Comparison of ENCODE assay signal across 11 cellular contexts in the genomic region with DNA sequence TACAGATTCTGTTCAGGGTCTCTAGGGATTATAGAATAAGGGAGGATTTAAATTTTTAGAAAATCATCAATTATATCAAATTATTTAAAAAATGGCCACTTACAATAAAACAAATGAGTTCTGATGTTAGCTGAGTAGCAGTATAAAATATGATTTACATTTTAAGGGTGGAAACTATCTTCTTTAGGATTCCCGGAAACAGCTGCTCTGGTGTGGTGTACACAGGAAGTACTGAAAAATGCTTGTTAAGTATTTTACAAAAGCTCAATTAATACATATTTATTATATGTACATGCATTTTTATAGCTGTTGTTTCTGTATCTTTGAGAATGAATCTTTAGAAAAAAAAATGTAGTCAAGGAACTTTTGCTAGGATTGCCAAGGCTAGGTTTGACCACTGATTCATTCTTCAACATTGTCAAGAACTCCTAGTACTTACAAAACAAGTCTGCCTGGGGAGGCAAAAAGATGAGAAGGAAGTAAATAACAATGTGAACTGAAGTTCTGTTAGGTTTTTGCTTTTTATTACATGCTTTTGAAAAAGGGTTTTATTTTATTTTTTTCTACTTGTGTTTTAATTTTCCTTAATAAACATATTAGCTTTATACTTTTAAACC. TPM values are rescaled to one million over a fixed set of nuclear protein-coding genes. Genes with fewer than 3 reads are reported as not detected.
DNase-seq lines count a peak whose midpoint lies in the region; ATAC-seq and TF ChIP-seq lines count a peak whose summit lies in the region.
"Had no signal": no experiment of that assay in that cellular context is flagged by ENCODE, and none has a peak within 500 bp of the region (broad histone marks: within the 10 kb centered on the region; RNA-seq: fewer than 3 reads in every experiment).

No MANE protein-coding gene starts in this region.

- peak in 4 of 6 experiments; percentile 5 to 47 (median 34) for DNase-seq in stimulated activated naive CD4-positive, alpha-beta T cell (lab: John Stamatoyannopoulos, UW)
- DNase-seq in stimulated activated naive CD4-positive, alpha-beta T cell treated with Interleukin-2 at 50 U/mL for 16 hours (lab: John Stamatoyannopoulos, UW): no peak
- peak; percentile 30 for DNase-seq in activated CD4-positive, alpha-beta memory T cell treated with anti-CD3 and anti-CD28 coated beads, Interleukin-2, amount 10 ng/mL, durations not matched to agents 7 days and 5 days
- DNase-seq in fibroblast of the aortic adventitia (ENCODE audit: low read depth) (peak; percentile 64), NCI-H2227 treated with DMSO at 0.1 percent for 48 hours (lab: John Stamatoyannopoulos, UW) (no peak), NK-92 (lab: John Stamatoyannopoulos, UW; ENCODE audit: unreplicated experiment) (no peak), inferior parietal cortex (ENCODE audit: extremely low spot score) (no peak)
- DNase-seq: amniotic stem cell, foreskin melanocyte, NCI-H82 had no signal

- H3K4me3 ChIP-seq in fibroblast of the aortic adventitia (ENCODE audit: low read depth, low read length) (no peak overlapping the region), gastroesophageal sphincter (no peak overlapping the region)

- H3K36me3 Mint-ChIP-seq in activated CD4-positive, alpha-beta memory T cell treated with anti-CD3 and anti-CD28 coated beads, Interleukin-2, amount 10 ng/mL, durations not matched to agents 7 days and 5 days (ENCODE audit: low read depth): peaks cover 47% of the 10 kb centered on the region

- CTCF ChIA-PET in activated CD4-positive, alpha-beta memory T cell treated with anti-CD3 and anti-CD28 coated beads, Interleukin-2, amount 10 ng/mL, durations not matched to agents 7 days and 5 days (lab: Charles Lee): interaction anchor here (0.9 to 1.9 kb wide), 15 partner anchors 8 to 164 kb away, joined by 3 to 7 read pairs (median 3); a partner anchor contains a TSS

- POLR2A ChIA-PET in activated CD4-positive, alpha-beta memory T cell treated with anti-CD3 and anti-CD28 coated beads, Interleukin-2, amount 10 ng/mL, durations not matched to agents 7 days and 5 days (lab: Charles Lee): interaction anchor here (0.9 to 4.8 kb wide), 20 partner anchors 9 to 155 kb away, joined by 3 to 81 read pairs (median 6); a partner anchor contains a TSS

- H3K4me1 ChIP-seq in gastroesophageal sphincter: no peaks in the 10 kb centered on the region

- no peak for TF ChIP-seq POLR2A in gastroesophageal sphincter (IDR thresholded peaks at IDR 0.05)

- peaks cover 35% of the 10 kb centered on the region for H3K9me3 Mint-ChIP-seq in activated CD4-positive, alpha-beta memory T cell treated with anti-CD3 and anti-CD28 coated beads, Interleukin-2, amount 10 ng/mL, durations not matched to agents 7 days and 5 days

- H3K9me3 ChIP-seq in gastroesophageal sphincter: no peaks in the 10 kb centered on the region

- no peak overlapping the region for H3K4me3 Mint-ChIP-seq in activated CD4-positive, alpha-beta memory T cell treated with anti-CD3 and anti-CD28 coated beads, Interleukin-2, amount 10 ng/mL, durations not matched to agents 7 days and 5 days

- 53 to 70% methylated on average over 1 of the region's 1 CpG for WGBS in gastroesophageal sphincter (ENCODE audit: low coverage in 1 of 2), 2 donors

- no peaks in the 10 kb centered on the region for H3K36me3 ChIP-seq in gastroesophageal sphincter

- no peaks in the 10 kb centered on the region for H3K27me3 Mint-ChIP-seq in activated CD4-positive, alpha-beta memory T cell treated with anti-CD3 and anti-CD28 coated beads, Interleukin-2, amount 10 ng/mL, durations not matched to agents 7 days and 5 days

- H3K27me3 ChIP-seq in gastroesophageal sphincter: no peaks in the 10 kb centered on the region

- TF ChIP-seq CTCF in fibroblast of the aortic adventitia (IDR thresholded peaks at IDR 0.05; ENCODE audit: insufficient read depth, low read length) (no peak), gastroesophageal sphincter (IDR thresholded peaks at IDR 0.05) (no peak)

- no peak for ATAC-seq in gastroesophageal sphincter

- peaks cover 68% of the 10 kb centered on the region for H3K4me1 Mint-ChIP-seq in activated CD4-positive, alpha-beta memory T cell treated with anti-CD3 and anti-CD28 coated beads, Interleukin-2, amount 10 ng/mL, durations not matched to agents 7 days and 5 days

- no peak overlapping the region for H3K27ac ChIP-seq in gastroesophageal sphincter

- H3K27ac Mint-ChIP-seq in activated CD4-positive, alpha-beta memory T cell treated with anti-CD3 and anti-CD28 coated beads, Interleukin-2, amount 10 ng/mL, durations not matched to agents 7 days and 5 days: peak overlapping the region; percentile 63

- no peak for TF ChIP-seq EP300 in gastroesophageal sphincter (IDR thresholded peaks at IDR 0.05)

RNA-seq across cellular contexts. Expression of a gene that starts 48.0 kb away (rescaled TPM):
- 100 to 1,000 TPM; 198 to 199 TPM for total RNA-seq in activated CD4-positive, alpha-beta memory T cell treated with anti-CD3 and anti-CD28 coated beads, Interleukin-2, amount 10 ng/mL, durations not matched to agents 7 days and 5 days
- 101 and 130 TPM in 2 replicates for total RNA-seq in fibroblast of the aortic adventitia (ENCODE audit: low replicate concordance)
- total RNA-seq in gastroesophageal sphincter: 10 to 100 TPM; 43.1 to 59.6 (median 51.3) TPM

Comparison
In these comparisons a context has a peak if more than half of its experiments do, and no peak if none do; other contexts are left out.
1. DNase-seq: peak in stimulated activated naive CD4-positive, alpha-beta T cell (4 of 6), activated CD4-positive, alpha-beta memory T cell treated with anti-CD3 and anti-CD28 coated beads, Interleukin-2, amount 10 ng/mL, durations not matched to agents 7 days and 5 days (single experiment) and fibroblast of the aortic adventitia (single experiment); none in stimulated activated naive CD4-positive, alpha-beta T cell treated with Interleukin-2 at 50 U/mL for 16 hours (single experiment), NCI-H2227 treated with DMSO at 0.1 percent for 48 hours (single experiment), NK-92 (single experiment) and inferior parietal cortex (single experiment).